ENCODE assay signal across 19 cellular contexts in genomic region chrX:63809158-63809557, GRCh38.
"Had no signal": no experiment of that assay in that cellular context is flagged by ENCODE, and none has a peak within 500 bp of the region (broad histone marks: within the 10 kb centered on the region; RNA-seq: fewer than 3 reads in every experiment).

No MANE protein-coding gene starts in this region.

- DNase-seq: activated CD4-positive, alpha-beta memory T cell treated with anti-CD3 and anti-CD28 coated beads, Interleukin-2, amount 10 ng/mL, durations not matched to agents 7 days and 5 days; activated CD4-positive, alpha-beta T cell treated with anti-CD3 and anti-CD28 coated beads for 36 hours; activated naive CD4-positive, alpha-beta T cell treated with anti-CD3 and anti-CD28 coated beads, Interleukin-2, amount 10 ng/mL, durations not matched to agents 7 days and 5 days; activated T-cell treated with anti-CD3 and anti-CD28 coated beads, Interleukin-2, amount 50 U/mL, for 24 hours; dermis blood vessel endothelial cell; effector memory CD8-positive, alpha-beta T cell; foreskin melanocyte; heart right ventricle; left colon; mucosa of descending colon; naive thymus-derived CD4-positive, alpha-beta T cell; right lobe of liver; stimulated activated naive CD8-positive, alpha-beta T cell treated with anti-CD3 and anti-CD28 coated beads, Interleukin-15, amount 100 ng/mL, for 72 hours; testis; upper lobe of right lung had no signal

- H3K4me3 Mint-ChIP-seq: activated CD4-positive, alpha-beta memory T cell treated with anti-CD3 and anti-CD28 coated beads, Interleukin-2, amount 10 ng/mL, durations not matched to agents 7 days and 5 days; activated CD4-positive, alpha-beta T cell treated with anti-CD3 and anti-CD28 coated beads for 36 hours; activated naive CD4-positive, alpha-beta T cell treated with anti-CD3 and anti-CD28 coated beads, Interleukin-2, amount 10 ng/mL, durations not matched to agents 7 days and 5 days; activated T-cell treated with anti-CD3 and anti-CD28 coated beads, Interleukin-2, amount 50 U/mL, for 24 hours; effector memory CD8-positive, alpha-beta T cell; naive thymus-derived CD4-positive, alpha-beta T cell; stimulated activated naive CD8-positive, alpha-beta T cell treated with anti-CD3 and anti-CD28 coated beads, Interleukin-15, amount 100 ng/mL, for 72 hours; T-helper 1 cell treated with Interleukin-12 subunit alpha and Interleukin-12 subunit beta and Interleukin-4 antibody, amounts not matched to agents 30 μg/mL and 1 μg/mL, for 36 hours had no signal

- H3K27me3 ChIP-seq: ascending aorta, right lobe of liver, testis, upper lobe of right lung had no signal

- H3K36me3 ChIP-seq: ascending aorta, heart right ventricle, right lobe of liver, upper lobe of right lung had no signal

- H3K4me3 ChIP-seq: ascending aorta, heart right ventricle, lung, mucosa of descending colon, right lobe of liver, testis, upper lobe of right lung had no signal

- H3K36me3 Mint-ChIP-seq: activated naive CD4-positive, alpha-beta T cell treated with anti-CD3 and anti-CD28 coated beads, Interleukin-2, amount 10 ng/mL, durations not matched to agents 7 days and 5 days; naive thymus-derived CD4-positive, alpha-beta T cell had no signal

- H3K27ac ChIP-seq: ascending aorta, epithelial cell of prostate, heart right ventricle, right lobe of liver, testis, upper lobe of right lung had no signal

- H3K9me3 ChIP-seq: ascending aorta, heart right ventricle, mucosa of descending colon, right lobe of liver, testis, upper lobe of right lung had no signal

- H3K4me1 Mint-ChIP-seq: activated CD4-positive, alpha-beta memory T cell treated with anti-CD3 and anti-CD28 coated beads, Interleukin-2, amount 10 ng/mL, durations not matched to agents 7 days and 5 days; activated CD4-positive, alpha-beta T cell treated with anti-CD3 and anti-CD28 coated beads for 36 hours; activated naive CD4-positive, alpha-beta T cell treated with anti-CD3 and anti-CD28 coated beads, Interleukin-2, amount 10 ng/mL, durations not matched to agents 7 days and 5 days; naive thymus-derived CD4-positive, alpha-beta T cell; stimulated activated naive CD8-positive, alpha-beta T cell treated with anti-CD3 and anti-CD28 coated beads, Interleukin-15, amount 100 ng/mL, for 72 hours had no signal

- H3K27me3 Mint-ChIP-seq: activated CD4-positive, alpha-beta memory T cell treated with anti-CD3 and anti-CD28 coated beads, Interleukin-2, amount 10 ng/mL, durations not matched to agents 7 days and 5 days; activated CD4-positive, alpha-beta T cell treated with anti-CD3 and anti-CD28 coated beads for 36 hours; activated naive CD4-positive, alpha-beta T cell treated with anti-CD3 and anti-CD28 coated beads, Interleukin-2, amount 10 ng/mL, durations not matched to agents 7 days and 5 days; naive thymus-derived CD4-positive, alpha-beta T cell; stimulated activated naive CD8-positive, alpha-beta T cell treated with anti-CD3 and anti-CD28 coated beads, Interleukin-15, amount 100 ng/mL, for 72 hours had no signal

- H3K27ac Mint-ChIP-seq: activated CD4-positive, alpha-beta memory T cell treated with anti-CD3 and anti-CD28 coated beads, Interleukin-2, amount 10 ng/mL, durations not matched to agents 7 days and 5 days; activated CD4-positive, alpha-beta T cell treated with anti-CD3 and anti-CD28 coated beads for 36 hours; activated naive CD4-positive, alpha-beta T cell treated with anti-CD3 and anti-CD28 coated beads, Interleukin-2, amount 10 ng/mL, durations not matched to agents 7 days and 5 days; activated T-cell treated with anti-CD3 and anti-CD28 coated beads, Interleukin-2, amount 50 U/mL, for 24 hours; effector memory CD8-positive, alpha-beta T cell; naive thymus-derived CD4-positive, alpha-beta T cell; stimulated activated naive CD8-positive, alpha-beta T cell treated with anti-CD3 and anti-CD28 coated beads, Interleukin-15, amount 100 ng/mL, for 72 hours; T-helper 1 cell treated with Interleukin-12 subunit alpha and Interleukin-12 subunit beta and Interleukin-4 antibody, amounts not matched to agents 30 μg/mL and 1 μg/mL, for 36 hours had no signal

- H3K4me1 ChIP-seq: ascending aorta, heart right ventricle, right lobe of liver, testis, upper lobe of right lung had no signal

- H3K9me3 Mint-ChIP-seq: activated CD4-positive, alpha-beta memory T cell treated with anti-CD3 and anti-CD28 coated beads, Interleukin-2, amount 10 ng/mL, durations not matched to agents 7 days and 5 days; activated naive CD4-positive, alpha-beta T cell treated with anti-CD3 and anti-CD28 coated beads, Interleukin-2, amount 10 ng/mL, durations not matched to agents 7 days and 5 days; activated T-cell treated with anti-CD3 and anti-CD28 coated beads, Interleukin-2, amount 50 U/mL, for 24 hours; effector memory CD8-positive, alpha-beta T cell; T-helper 1 cell treated with Interleukin-12 subunit alpha and Interleukin-12 subunit beta and Interleukin-4 antibody, amounts not matched to agents 30 μg/mL and 1 μg/mL, for 36 hours had no signal
